ENCODE assay signal across 1 cellular context in genomic region chr12:51890135-51890464, GRCh38.
TF ChIP-seq lines count a peak whose summit lies in the region.

No MANE protein-coding gene starts in this region.

TF ChIP-seq in K562, 482 proteins besides CTCF, POLR2A, EP300 and RAD21:
- TF ChIP-seq CXXC5 (CRISPR knock-in tag; IDR thresholded peaks at IDR 0.05) (no peak), CEBPB (tag; IDR thresholded peaks at IDR 0.05) (0 out of 2 replicates have a peak, but pooled peaks have one; percentile 27), KLF13 (tag; IDR thresholded peaks at IDR 0.05; ENCODE audit: borderline replicate concordance, low read depth) (no peak)
